In genomic region chr5:130011986-130012385, GRCh38 we compare ENCODE assay signal across 6 cellular contexts.
"Had no signal": no experiment of that assay in that cellular context is flagged by ENCODE, and none has a peak within 500 bp of the region (broad histone marks: within the 10 kb centered on the region; RNA-seq: fewer than 3 reads in every experiment).

No MANE protein-coding gene starts in this region.

- FAIRE-seq: HTR-8/SVneo, K562 had no signal

- H3K27me3 Mint-ChIP-seq: IgD-negative memory B cell had no signal

- H3K4me1 Mint-ChIP-seq: IgD-negative memory B cell had no signal

- H3K27ac Mint-ChIP-seq: IgD-negative memory B cell had no signal

- DNase-seq: IMR-90, KBM-7 had no signal

- ATAC-seq: K562 had no signal

- H3K4me3 Mint-ChIP-seq: IgD-negative memory B cell had no signal

- H3K4me3 ChIP-seq: K562 had no signal

- H3K27ac ChIP-seq: HL-60 had no signal

- H3K36me3 Mint-ChIP-seq: IgD-negative memory B cell had no signal
